Comparison of ENCODE assay signal across 1 cellular context in the genomic region with DNA sequence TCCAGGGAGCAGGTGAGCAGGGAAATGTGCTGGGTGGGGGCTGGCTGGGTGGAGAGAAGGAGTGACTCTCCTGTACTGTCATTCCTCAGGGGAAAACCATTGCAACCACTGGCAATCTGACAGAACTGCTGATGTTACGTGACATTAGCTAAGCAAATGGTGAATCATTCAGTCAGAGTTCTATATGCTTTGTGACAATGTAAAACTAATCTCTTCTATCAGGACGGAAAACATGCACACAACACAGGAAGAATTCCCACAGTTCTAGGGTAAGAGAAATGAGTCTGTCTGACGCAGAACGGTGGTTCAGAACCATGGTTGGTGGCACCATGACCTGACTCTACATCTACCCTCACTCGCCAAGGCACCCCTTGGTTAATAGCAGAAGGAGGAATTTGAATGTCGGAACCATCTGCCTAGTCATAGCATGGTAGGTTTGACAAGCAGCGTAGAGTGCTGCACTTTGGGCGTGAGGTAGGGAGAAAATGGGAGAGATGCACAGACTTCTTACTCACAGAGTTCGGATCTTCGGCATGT.
TF ChIP-seq lines count a peak whose summit lies in the region.

No MANE protein-coding gene starts in this region.

TF ChIP-seq in GM23338, 12 proteins besides CTCF, POLR2A, EP300 and RAD21 (continued from another document):
- TF ChIP-seq, protein P1, sequence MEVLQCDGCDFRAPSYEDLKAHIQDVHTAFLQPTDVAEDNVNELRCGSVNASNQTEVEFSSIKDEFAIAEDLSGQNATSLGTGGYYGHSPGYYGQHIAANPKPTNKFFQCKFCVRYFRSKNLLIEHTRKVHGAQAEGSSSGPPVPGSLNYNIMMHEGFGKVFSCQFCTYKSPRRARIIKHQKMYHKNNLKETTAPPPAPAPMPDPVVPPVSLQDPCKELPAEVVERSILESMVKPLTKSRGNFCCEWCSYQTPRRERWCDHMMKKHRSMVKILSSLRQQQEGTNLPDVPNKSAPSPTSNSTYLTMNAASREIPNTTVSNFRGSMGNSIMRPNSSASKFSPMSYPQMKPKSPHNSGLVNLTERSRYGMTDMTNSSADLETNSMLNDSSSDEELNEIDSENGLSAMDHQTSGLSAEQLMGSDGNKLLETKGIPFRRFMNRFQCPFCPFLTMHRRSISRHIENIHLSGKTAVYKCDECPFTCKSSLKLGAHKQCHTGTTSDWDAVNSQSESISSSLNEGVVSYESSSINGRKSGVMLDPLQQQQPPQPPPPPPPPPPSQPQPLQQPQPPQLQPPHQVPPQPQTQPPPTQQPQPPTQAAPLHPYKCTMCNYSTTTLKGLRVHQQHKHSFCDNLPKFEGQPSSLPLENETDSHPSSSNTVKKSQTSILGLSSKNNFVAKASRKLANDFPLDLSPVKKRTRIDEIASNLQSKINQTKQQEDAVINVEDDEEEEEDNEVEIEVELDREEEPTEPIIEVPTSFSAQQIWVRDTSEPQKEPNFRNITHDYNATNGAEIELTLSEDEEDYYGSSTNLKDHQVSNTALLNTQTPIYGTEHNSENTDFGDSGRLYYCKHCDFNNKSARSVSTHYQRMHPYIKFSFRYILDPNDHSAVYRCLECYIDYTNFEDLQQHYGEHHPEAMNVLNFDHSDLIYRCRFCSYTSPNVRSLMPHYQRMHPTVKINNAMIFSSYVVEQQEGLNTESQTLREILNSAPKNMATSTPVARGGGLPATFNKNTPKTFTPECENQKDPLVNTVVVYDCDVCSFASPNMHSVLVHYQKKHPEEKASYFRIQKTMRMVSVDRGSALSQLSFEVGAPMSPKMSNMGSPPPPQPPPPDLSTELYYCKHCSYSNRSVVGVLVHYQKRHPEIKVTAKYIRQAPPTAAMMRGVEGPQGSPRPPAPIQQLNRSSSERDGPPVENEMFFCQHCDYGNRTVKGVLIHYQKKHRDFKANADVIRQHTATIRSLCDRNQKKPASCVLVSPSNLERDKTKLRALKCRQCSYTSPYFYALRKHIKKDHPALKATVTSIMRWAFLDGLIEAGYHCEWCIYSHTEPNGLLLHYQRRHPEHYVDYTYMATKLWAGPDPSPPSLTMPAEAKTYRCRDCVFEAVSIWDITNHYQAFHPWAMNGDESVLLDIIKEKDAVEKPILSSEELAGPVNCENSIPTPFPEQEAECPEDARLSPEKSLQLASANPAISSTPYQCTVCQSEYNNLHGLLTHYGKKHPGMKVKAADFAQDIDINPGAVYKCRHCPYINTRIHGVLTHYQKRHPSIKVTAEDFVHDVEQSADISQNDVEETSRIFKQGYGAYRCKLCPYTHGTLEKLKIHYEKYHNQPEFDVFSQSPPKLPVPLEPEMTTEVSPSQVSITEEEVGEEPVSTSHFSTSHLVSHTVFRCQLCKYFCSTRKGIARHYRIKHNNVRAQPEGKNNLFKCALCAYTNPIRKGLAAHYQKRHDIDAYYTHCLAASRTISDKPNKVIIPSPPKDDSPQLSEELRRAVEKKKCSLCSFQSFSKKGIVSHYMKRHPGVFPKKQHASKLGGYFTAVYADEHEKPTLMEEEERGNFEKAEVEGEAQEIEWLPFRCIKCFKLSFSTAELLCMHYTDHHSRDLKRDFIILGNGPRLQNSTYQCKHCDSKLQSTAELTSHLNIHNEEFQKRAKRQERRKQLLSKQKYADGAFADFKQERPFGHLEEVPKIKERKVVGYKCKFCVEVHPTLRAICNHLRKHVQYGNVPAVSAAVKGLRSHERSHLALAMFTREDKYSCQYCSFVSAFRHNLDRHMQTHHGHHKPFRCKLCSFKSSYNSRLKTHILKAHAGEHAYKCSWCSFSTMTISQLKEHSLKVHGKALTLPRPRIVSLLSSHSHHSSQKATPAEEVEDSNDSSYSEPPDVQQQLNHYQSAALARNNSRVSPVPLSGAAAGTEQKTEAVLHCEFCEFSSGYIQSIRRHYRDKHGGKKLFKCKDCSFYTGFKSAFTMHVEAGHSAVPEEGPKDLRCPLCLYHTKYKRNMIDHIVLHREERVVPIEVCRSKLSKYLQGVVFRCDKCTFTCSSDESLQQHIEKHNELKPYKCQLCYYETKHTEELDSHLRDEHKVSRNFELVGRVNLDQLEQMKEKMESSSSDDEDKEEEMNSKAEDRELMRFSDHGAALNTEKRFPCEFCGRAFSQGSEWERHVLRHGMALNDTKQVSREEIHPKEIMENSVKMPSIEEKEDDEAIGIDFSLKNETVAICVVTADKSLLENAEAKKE (CRISPR knock-in tag; IDR thresholded peaks at IDR 0.05): no peak
